8 cellular contexts compared by ENCODE assay signal in the genomic region with DNA sequence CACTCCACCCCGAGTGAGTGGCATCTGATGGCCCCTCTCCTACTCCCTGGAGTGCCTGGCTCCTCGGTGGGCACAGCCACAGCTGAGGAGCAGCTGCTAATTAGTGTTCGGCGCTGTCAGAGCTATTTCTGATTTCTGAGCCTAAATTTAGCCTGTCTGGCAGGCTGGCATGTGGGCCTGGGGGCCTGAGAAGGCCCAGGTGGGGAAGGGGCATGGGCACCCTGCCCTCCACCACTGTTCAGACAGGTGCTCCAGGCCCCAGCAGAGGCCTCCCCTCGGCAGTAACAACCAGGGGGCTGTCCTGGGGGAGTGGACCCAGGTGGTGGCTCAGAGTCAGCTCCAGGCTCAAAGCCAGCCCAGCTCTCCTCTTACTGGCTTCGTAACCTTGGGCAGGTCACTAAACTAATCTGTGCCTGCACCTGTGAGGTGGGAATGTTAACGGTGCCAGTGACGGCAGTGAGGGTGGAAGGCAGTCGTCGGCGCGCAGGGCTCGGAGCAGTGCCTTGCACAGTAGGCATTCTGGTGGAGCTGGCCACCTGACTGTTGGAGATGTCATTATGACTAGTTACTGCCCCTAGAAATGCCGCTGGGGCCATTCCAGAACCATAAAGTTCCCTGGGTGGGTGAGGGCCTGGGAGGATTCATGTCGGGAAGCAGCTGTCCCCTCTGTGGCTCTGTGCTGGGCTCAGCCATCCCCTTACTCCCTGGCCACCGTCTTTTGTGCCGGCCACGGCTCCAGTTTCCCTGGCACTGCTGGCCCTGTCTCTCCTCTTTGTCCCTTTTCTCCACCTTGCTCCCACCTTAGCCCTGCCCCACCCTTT. TPM values are rescaled to one million over a fixed set of nuclear protein-coding genes. Genes with fewer than 3 reads are reported as not detected.
DNase-seq lines count a peak whose midpoint lies in the region; ATAC-seq and TF ChIP-seq lines count a peak whose summit lies in the region.

No MANE protein-coding gene starts in this region.

- H3K4me3 Mint-ChIP-seq in T-helper 17 cell: peak overlapping the region; percentile 98
- peak overlapping the region; percentile 91 for H3K4me3 Mint-ChIP-seq in stimulated activated effector memory CD8-positive, alpha-beta T cell treated with anti-CD3 and anti-CD28 coated beads, Interleukin-12 subunit alpha, Interleukin-12 subunit beta, amount 100 ng/mL, for 72 hours

- no peaks in the 10 kb centered on the region for H3K9me3 Mint-ChIP-seq in stimulated activated effector memory CD8-positive, alpha-beta T cell treated with anti-CD3 and anti-CD28 coated beads, Interleukin-12 subunit alpha, Interleukin-12 subunit beta, amount 100 ng/mL, for 72 hours

- DNase-seq in HL-60 (ENCODE audit: low read depth in 1 of 2, low spot score in 1 of 2): no peak
- DNase-seq in T-helper 17 cell: no peak
- no peak for DNase-seq in foreskin keratinocyte
- peak in 1 of 2 donors; percentile 73 for DNase-seq in stimulated activated effector memory CD8-positive, alpha-beta T cell treated with anti-CD3 and anti-CD28 coated beads, Interleukin-12 subunit alpha, Interleukin-12 subunit beta, amount 100 ng/mL, for 72 hours (ENCODE audit: low spot score in 2 of 2)
- no peak for DNase-seq in GM03348 (ENCODE audit: low spot score)
- DNase-seq in 8988T: no peak

- H3K4me3 ChIP-seq in HL-60 (replicated peaks; ENCODE audit: insufficient read depth, low read length): peak overlapping the region; percentile 20

- no peak for TF ChIP-seq CTCF in HL-60 (IDR thresholded peaks at IDR 0.05; ENCODE audit: insufficient read depth, low read length)
- no peak for TF ChIP-seq CTCF in foreskin keratinocyte (conservative IDR thresholded peaks at IDR 0.05)

- ATAC-seq in T-helper 17 cell: no peak
- ATAC-seq in foreskin keratinocyte: no peak
- ATAC-seq in stimulated activated effector memory CD8-positive, alpha-beta T cell treated with anti-CD3 and anti-CD28 coated beads, Interleukin-12 subunit alpha, Interleukin-12 subunit beta, amount 100 ng/mL, for 72 hours: no peak
- ATAC-seq in GM19463 (IDR thresholded peaks at IDR 0.05; ENCODE audit: unreplicated experiment): no peak
- no peak for ATAC-seq in HG03039 (IDR thresholded peaks at IDR 0.05; ENCODE audit: unreplicated experiment)

- peaks cover 8% of the 10 kb centered on the region for H3K36me3 Mint-ChIP-seq in T-helper 17 cell (ENCODE audit: low read depth)
- H3K36me3 Mint-ChIP-seq in stimulated activated effector memory CD8-positive, alpha-beta T cell treated with anti-CD3 and anti-CD28 coated beads, Interleukin-12 subunit alpha, Interleukin-12 subunit beta, amount 100 ng/mL, for 72 hours: peaks cover 96% of the 10 kb centered on the region

- H3K27me3 Mint-ChIP-seq in T-helper 17 cell: no peaks in the 10 kb centered on the region

- H3K9me3 ChIP-seq in T-helper 17 cell (ENCODE audit: control insufficient read depth, low read length, poor library complexity, severe bottlenecking): no peaks in the 10 kb centered on the region

- H3K27ac ChIP-seq in HL-60 (replicated peaks) (peak overlapping the region; percentile 81), foreskin keratinocyte (peak overlapping the region; percentile 92)

- H3K27me3 ChIP-seq in HL-60 (ENCODE audit: insufficient read depth, poor library complexity, severe bottlenecking) (no peaks in the 10 kb centered on the region), foreskin keratinocyte (peaks cover 12% of the 10 kb centered on the region)

- peaks cover 71% of the 10 kb centered on the region for H3K4me1 Mint-ChIP-seq in T-helper 17 cell
- H3K4me1 Mint-ChIP-seq in stimulated activated effector memory CD8-positive, alpha-beta T cell treated with anti-CD3 and anti-CD28 coated beads, Interleukin-12 subunit alpha, Interleukin-12 subunit beta, amount 100 ng/mL, for 72 hours: peaks cover 99% of the 10 kb centered on the region

- H3K27ac Mint-ChIP-seq in T-helper 17 cell: peak overlapping the region; percentile 100
- peak overlapping the region; percentile 100 for H3K27ac Mint-ChIP-seq in stimulated activated effector memory CD8-positive, alpha-beta T cell treated with anti-CD3 and anti-CD28 coated beads, Interleukin-12 subunit alpha, Interleukin-12 subunit beta, amount 100 ng/mL, for 72 hours

- no peaks in the 10 kb centered on the region for H3K4me1 ChIP-seq in foreskin keratinocyte

RNA-seq across cellular contexts. Expression of gene FMNL1, which starts 6.6 kb away (rescaled TPM):
- total RNA-seq in T-helper 17 cell (100 to 1,000 TPM; 509 to 550 TPM), foreskin keratinocyte (0.48 and 1.6 TPM in 2 replicates)
- 0.91 and 2.0 TPM in 2 replicates for polyA plus RNA-seq in foreskin keratinocyte

RNA-seq across cellular contexts. Expression of gene SPATA32, which starts 33.6 kb away (rescaled TPM):
- total RNA-seq in T-helper 17 cell (under 1 TPM in 1 of 2 donors, not detected in 1; 0.17 TPM), foreskin keratinocyte (not detected in 2 replicates)
- not detected in 2 replicates for polyA plus RNA-seq in foreskin keratinocyte

Comparison
In these comparisons a context has a peak if more than half of its experiments do, and no peak if none do; other contexts are left out.
1. RNA of gene FMNL1, which starts 6.6 kb away (total RNA-seq): 509 to 550 TPM in T-helper 17 cell; 0.48 to 1.6 TPM in foreskin keratinocyte; every median in the first group is over 100 times any median in the second.